8 cellular contexts compared by ENCODE assay signal in the genomic region with DNA sequence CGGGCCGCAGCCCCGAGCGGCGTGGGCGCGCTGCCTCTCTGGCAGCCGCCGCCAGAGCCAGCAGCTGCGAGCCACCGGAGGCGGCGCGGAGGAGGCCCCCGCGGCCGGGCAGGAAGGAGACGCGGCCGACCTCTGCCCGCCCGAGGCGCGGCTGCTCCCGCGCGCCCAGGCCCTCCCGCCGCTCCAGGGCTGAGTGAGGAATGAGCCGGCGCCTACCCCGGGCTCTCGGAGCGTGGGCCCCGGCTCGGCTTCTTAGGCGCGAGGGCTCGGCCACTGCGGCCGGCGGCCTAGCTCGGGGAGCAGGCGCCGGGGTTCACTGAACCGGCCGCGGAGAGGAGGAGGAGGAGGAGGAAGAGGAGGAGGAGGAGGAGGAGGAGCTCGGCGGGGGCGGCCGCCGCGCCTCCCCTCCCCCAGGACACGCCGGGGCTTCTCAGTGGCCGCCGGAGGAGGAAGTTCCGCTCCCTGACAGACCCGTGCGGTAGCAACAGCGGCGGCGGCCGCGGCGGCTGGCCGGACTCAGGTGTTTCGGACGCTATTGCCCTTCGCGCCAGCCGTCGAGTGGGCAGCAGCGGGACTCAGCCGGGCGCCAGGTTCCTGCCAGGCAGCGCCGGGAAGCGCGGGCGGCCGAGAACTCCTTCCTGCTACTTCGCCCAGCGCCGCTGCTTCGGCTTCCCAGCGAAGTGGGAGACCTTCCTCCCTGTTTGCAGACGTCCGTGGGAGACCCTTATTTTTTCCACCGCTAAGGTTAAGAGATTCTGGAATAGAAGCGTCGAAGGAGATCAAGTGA. TPM values are rescaled to one million over a fixed set of nuclear protein-coding genes. Genes with fewer than 3 reads are reported as not detected.
DNase-seq lines count a peak whose midpoint lies in the region; ATAC-seq and TF ChIP-seq lines count a peak whose summit lies in the region.

A gene (plus strand): TSS at position 468 of the 787 bp plus-strand sequence. CDS start 735 bp downstream, outside the sequence.

- 0 to 1% methylated on average over 56 to 64 of the region's 93 CpGs for WGBS in mesodermal cell (ENCODE audit: insufficient coverage in 2 of 2), 2 experiments

- H3K4me1 ChIP-seq in BLaER1 (peaks cover 44% of the 10 kb centered on the region), endocrine pancreas (ENCODE audit: control insufficient read depth, insufficient read depth, low read length) (peaks cover 8% of the 10 kb centered on the region), mesodermal cell (ENCODE audit: control insufficient read depth, insufficient read depth, low read length, poor library complexity, severe bottlenecking) (peaks cover 8% of the 10 kb centered on the region)

- peaks cover 49% of the 10 kb centered on the region for H4K20me1 ChIP-seq in BLaER1

- H3K36me3 ChIP-seq in BLaER1 (no peaks in the 10 kb centered on the region), endocrine pancreas (ENCODE audit: control insufficient read depth, insufficient read depth, low read length) (no peaks in the 10 kb centered on the region), mesodermal cell (ENCODE audit: control insufficient read depth, insufficient read depth, low read length) (no peaks in the 10 kb centered on the region)

- peak; percentile 71 to 84 for DNase-seq in NOMO-1 (lab: John Stamatoyannopoulos, UW; ENCODE audit: unreplicated experiment in 2 of 2)
- peak; percentile 28 for DNase-seq in activated CD8-positive, alpha-beta memory T cell treated with anti-CD3 and anti-CD28 coated beads, Interleukin-2, amount 50 U/mL, for 24 hours (ENCODE audit: extremely low read depth)
- DNase-seq in stimulated activated CD8-positive, alpha-beta memory T cell treated with anti-CD3 and anti-CD28 coated beads, Interleukin-15, amount 100 ng/mL, for 48 hours (ENCODE audit: low read depth in 2 of 2), result peak; percentile 63 to 71

- peak within 1 kb of the TSS; percentile 96 for H3K27ac ChIP-seq in BLaER1
- peak within 1 kb of the TSS; percentile 84 for H3K27ac ChIP-seq in mesodermal cell (ENCODE audit: low read depth, low read length, severe bottlenecking)

- peak; percentile 42 for ATAC-seq in HG03378 (IDR thresholded peaks at IDR 0.05; ENCODE audit: unreplicated experiment)

- no peaks in the 10 kb centered on the region for H3K27me3 ChIP-seq in BLaER1
- no peaks in the 10 kb centered on the region for H3K27me3 ChIP-seq in endocrine pancreas (ENCODE audit: control insufficient read depth, insufficient read depth, low read length)

- H3K4me3 ChIP-seq in BLaER1 (peak within 1 kb of the TSS; percentile 94), endocrine pancreas (ENCODE audit: control insufficient read depth, insufficient read depth, low read length) (peak within 1 kb of the TSS; percentile 98), mesodermal cell (ENCODE audit: extremely low read depth, insufficient read depth, low read length, poor library complexity, severe bottlenecking) (peak within 1 kb of the TSS; percentile 72)

- TF ChIP-seq POLR2A in GM19099 (IDR thresholded peaks at IDR 0.05; ENCODE audit: extremely low read depth, insufficient read length, low read depth), result peak; percentile 84

- H3K4me2 ChIP-seq in BLaER1, result peak within 1 kb of the TSS; percentile 93

- H3K9me3 ChIP-seq in BLaER1, result no peaks in the 10 kb centered on the region
- no peaks in the 10 kb centered on the region for H3K9me3 ChIP-seq in endocrine pancreas (ENCODE audit: control insufficient read depth, low read length)
- H3K9me3 ChIP-seq in mesodermal cell (ENCODE audit: control insufficient read depth, low read length), result no peaks in the 10 kb centered on the region

- H3K9ac ChIP-seq in BLaER1 (peak within 1 kb of the TSS; percentile 97), endocrine pancreas (ENCODE audit: control insufficient read depth, insufficient read depth, low read length) (peak within 1 kb of the TSS; percentile 83)

RNA-seq across cellular contexts. Expression of the gene that starts here (rescaled TPM):
- 18.1 TPM for polyA plus RNA-seq in mesodermal cell (2013, experiment 1 of 2)
- polyA plus RNA-seq in mesodermal cell (2013, experiment 2 of 2), result 20.0 TPM

Comparison
In these comparisons a context has a peak if more than half of its experiments do, and no peak if none do; other contexts are left out.
1. Peak in every context shown above with its lines: DNase-seq, ATAC-seq, H3K4me3 ChIP-seq and H3K27ac ChIP-seq.